In genomic region chr16:28879261-28879840, GRCh38 we compare ENCODE assay signal across 8 cellular contexts. TPM values are rescaled to one million over a fixed set of nuclear protein-coding genes. Genes with fewer than 3 reads are reported as not detected.
DNase-seq lines count a peak whose midpoint lies in the region; ATAC-seq and TF ChIP-seq lines count a peak whose summit lies in the region.

No MANE protein-coding gene starts in this region.

- H3K4me1 ChIP-seq in SJSA1 (replicated peaks) (peaks cover 12% of the 10 kb centered on the region), foreskin keratinocyte (no peaks in the 10 kb centered on the region), rectal smooth muscle tissue (ENCODE audit: control insufficient read depth, insufficient read depth, low read length) (peaks cover 4% of the 10 kb centered on the region)

- H3K9me3 ChIP-seq in SJSA1 (replicated peaks): no peaks in the 10 kb centered on the region

- no peaks in the 10 kb centered on the region for H3K27me3 ChIP-seq in SJSA1 (replicated peaks)
- peaks cover 22% of the 10 kb centered on the region for H3K27me3 ChIP-seq in foreskin keratinocyte
- peaks cover 3% of the 10 kb centered on the region for H3K27me3 ChIP-seq in rectal smooth muscle tissue (ENCODE audit: control insufficient read depth, insufficient read depth, low read length)

- H3K9ac ChIP-seq in rectal smooth muscle tissue (ENCODE audit: low read length): peak overlapping the region; percentile 56

- DNase-seq in SJSA1 (ENCODE audit: low read depth in 1 of 2, low spot score in 2 of 2) (no peak), foreskin keratinocyte (no peak), NCI-H82 treated with DMSO at 0.1 percent for 48 hours (lab: John Stamatoyannopoulos, UW; ENCODE audit: unreplicated experiment) (no peak), NCI-H2107 (lab: John Stamatoyannopoulos, UW) (no peak), NCI-H510A (lab: John Stamatoyannopoulos, UW) (no peak)

- TF ChIP-seq CTCF in foreskin keratinocyte (conservative IDR thresholded peaks at IDR 0.05): no peak

- H3K36me3 ChIP-seq in SJSA1 (peaks cover 11% of the 10 kb centered on the region), rectal smooth muscle tissue (ENCODE audit: control insufficient read depth, insufficient read depth, low read length) (no peaks in the 10 kb centered on the region)

- peak overlapping the region; percentile 56 for H3K4me3 ChIP-seq in SJSA1
- peak overlapping the region; percentile 74 for H3K4me3 ChIP-seq in rectal smooth muscle tissue (ENCODE audit: low read length)

- ATAC-seq in GM18517 (IDR thresholded peaks at IDR 0.05; ENCODE audit: unreplicated experiment): peak; percentile 27
- ATAC-seq in HG02571 (IDR thresholded peaks at IDR 0.05; ENCODE audit: unreplicated experiment): peak; percentile 25
- ATAC-seq in foreskin keratinocyte: peak; percentile 50

- H3K27ac ChIP-seq in SJSA1 (no peak overlapping the region), foreskin keratinocyte (no peak overlapping the region), rectal smooth muscle tissue (ENCODE audit: low read depth, low read length) (no peak overlapping the region)

RNA-seq across cellular contexts. Expression of gene ATP2A1, which starts 1.1 kb away (rescaled TPM):
- total RNA-seq in SJSA1 (2014; rRNA removed; shearing (Covaris generic)): 0.53 TPM in 1 of 2 replicates, not detected in the other
- total RNA-seq in foreskin keratinocyte: 0.21 and 0.24 TPM in 2 replicates
- polyA plus RNA-seq in foreskin keratinocyte: 0.27 and 0.57 TPM in 2 replicates

RNA-seq across cellular contexts. Expression of gene SH2B1, which starts 15.7 kb away (rescaled TPM):
- 22.7 and 26.2 TPM in 2 replicates for total RNA-seq in SJSA1 (2014; rRNA removed; shearing (Covaris generic))
- total RNA-seq in foreskin keratinocyte: 21.4 and 22.2 TPM in 2 replicates
- 21.7 and 24.1 TPM in 2 replicates for polyA plus RNA-seq in foreskin keratinocyte

RNA-seq across cellular contexts. Expression of gene TUFM, which starts 33.2 kb away (rescaled TPM):
- total RNA-seq in SJSA1 (2014; rRNA removed; shearing (Covaris generic)): 142 and 154 TPM in 2 replicates
- 169 and 192 TPM in 2 replicates for total RNA-seq in foreskin keratinocyte
- polyA plus RNA-seq in foreskin keratinocyte: 325 and 344 TPM in 2 replicates

RNA-seq across cellular contexts. Expression of gene RABEP2, which starts 45.7 kb away (rescaled TPM):
- total RNA-seq in SJSA1 (2014; rRNA removed; shearing (Covaris generic)): 35.7 and 68.2 TPM in 2 replicates
- 16.2 and 16.6 TPM in 2 replicates for total RNA-seq in foreskin keratinocyte
- polyA plus RNA-seq in foreskin keratinocyte: 13.6 and 14.8 TPM in 2 replicates

RNA-seq across cellular contexts. Expression of gene CD19, which starts 52.4 kb away (rescaled TPM):
- total RNA-seq in SJSA1 (2014; rRNA removed; shearing (Covaris generic)): not detected in 2 replicates
- total RNA-seq in foreskin keratinocyte: not detected in 2 replicates
- polyA plus RNA-seq in foreskin keratinocyte: not detected in 2 replicates
